Comparison of ENCODE assay signal across 38 cellular contexts in the genomic region with DNA sequence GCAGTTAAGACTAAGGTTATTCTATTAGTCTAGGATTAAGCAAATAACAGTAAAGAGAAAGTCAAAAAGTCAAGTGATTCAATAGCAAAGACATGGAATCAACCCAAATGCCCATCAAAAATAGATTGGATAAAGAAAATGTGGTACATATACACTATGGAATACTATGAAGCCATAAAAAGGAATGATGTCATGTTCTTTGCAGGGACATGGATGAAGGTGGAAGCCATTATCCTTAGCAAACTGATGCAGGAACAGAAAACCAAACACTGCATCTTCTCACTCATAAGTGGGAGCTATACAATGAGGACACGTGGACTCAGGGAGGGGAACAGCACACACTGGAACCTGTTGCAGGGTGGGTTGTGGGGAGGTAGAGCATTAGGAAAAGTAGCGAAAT. TPM values are rescaled to one million over a fixed set of nuclear protein-coding genes. Genes with fewer than 3 reads are reported as not detected.
"Had no signal": no experiment of that assay in that cellular context is flagged by ENCODE, and none has a peak within 500 bp of the region (broad histone marks: within the 10 kb centered on the region; RNA-seq: fewer than 3 reads in every experiment).

No MANE protein-coding gene starts in this region.

- H3K9me3 ChIP-seq: MG63 had no signal

- H3K4me3 ChIP-seq: MG63 had no signal

- DNase-seq: Karpas-422, Kasumi-1, MG63, MM.1S, MV-4-11, NCI-H1048, NCI-H1092, NCI-H1092 treated with DMSO at 0.1 percent for 48 hours, NCI-H1105, NCI-H1105 treated with DMSO at 0.1 percent for 48 hours, NCI-H1417, NCI-H1417 treated with DMSO at 0.1 percent for 48 hours, NCI-H1436, NCI-H1436 treated with DMSO at 0.1 percent for 48 hours, NCI-H146, NCI-H1694, NCI-H1694 treated with DMSO at 0.1 percent for 48 hours, NCI-H187, NCI-H187 treated with DMSO at 0.1 percent for 48 hours, NCI-H1930, NCI-H2029, NCI-H2029 treated with DMSO at 0.1 percent for 48 hours, NCI-H2081, NCI-H2081 treated with DMSO at 0.1 percent for 48 hours, NCI-H2107, NCI-H2171, NCI-H2171 treated with DMSO at 0.1 percent for 48 hours, NCI-H2227 treated with DMSO at 0.1 percent for 48 hours, NCI-H226, NCI-H345, NCI-H446, NCI-H446 treated with DMSO at 0.1 percent for 48 hours, NCI-H510A, NCI-H510A treated with DMSO at 0.1 percent for 48 hours, NCI-H524, NCI-H524 treated with DMSO at 0.1 percent for 48 hours had no signal

- H3K36me3 ChIP-seq: MG63 had no signal

RNA-seq across cellular contexts. Expression of gene UNC13C, which starts 29.0 kb away (rescaled TPM):
- total RNA-seq: MCF 10A, NCI-H460 had no signal
